Comparison of ENCODE assay signal across 8 cellular contexts in the genomic region with DNA sequence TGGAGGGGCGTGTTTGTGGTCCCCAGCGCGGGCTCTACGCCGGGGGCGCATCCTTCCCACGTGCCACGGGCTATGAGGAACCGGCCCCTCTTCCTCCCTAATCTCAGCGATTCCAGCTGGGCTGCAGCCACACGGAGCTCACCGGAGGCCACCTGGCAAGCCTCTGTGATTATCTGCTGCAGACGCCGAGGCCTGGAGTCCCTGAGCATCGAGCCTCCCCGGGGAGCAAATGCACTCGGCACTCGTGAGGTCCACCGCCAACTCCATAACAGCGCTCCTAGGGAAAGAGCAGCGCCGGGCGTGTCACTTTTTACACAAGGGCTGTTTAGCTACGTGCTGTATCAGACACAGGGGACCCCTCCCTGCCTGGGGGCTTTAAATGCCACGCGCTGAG.
DNase-seq lines count a peak whose midpoint lies in the region; ATAC-seq and TF ChIP-seq lines count a peak whose summit lies in the region.

No MANE protein-coding gene starts in this region.

- H3K36me3 Mint-ChIP-seq in activated naive CD4-positive, alpha-beta T cell treated with anti-CD3 and anti-CD28 coated beads, Interleukin-2, amount 50 U/mL, for 72 hours = no peaks in the 10 kb centered on the region

- H3K27ac Mint-ChIP-seq in activated naive CD4-positive, alpha-beta T cell treated with anti-CD3 and anti-CD28 coated beads, Interleukin-2, amount 50 U/mL, for 72 hours = no peak overlapping the region

- no peaks in the 10 kb centered on the region for H3K9me3 Mint-ChIP-seq in activated naive CD4-positive, alpha-beta T cell treated with anti-CD3 and anti-CD28 coated beads, Interleukin-2, amount 50 U/mL, for 72 hours

- peak overlapping the region; percentile 20 for H3K4me3 ChIP-seq in retinal pigment epithelial cell (ENCODE audit: low read length)

- DNase-seq in NCI-H82 (lab: John Stamatoyannopoulos, UW) (peak; percentile 68), NCI-H82 treated with DMSO at 0.1 percent for 48 hours (lab: John Stamatoyannopoulos, UW; ENCODE audit: unreplicated experiment) (no peak), NCI-H1417 (lab: John Stamatoyannopoulos, UW) (peak; percentile 88 to 91 (median 89)), retinal pigment epithelial cell (ENCODE audit: low read depth) (no peak), KG1 (lab: John Stamatoyannopoulos, UW) (no peak), kidney glomerular epithelial cell (lab: John Stamatoyannopoulos, UW) (no peak)
- DNase-seq in activated naive CD4-positive, alpha-beta T cell treated with anti-CD3 and anti-CD28 coated beads, Interleukin-2, amount 50 U/mL, for 72 hours (ENCODE audit: low spot score in 2 of 2) = no peak

- no peak for TF ChIP-seq CTCF in retinal pigment epithelial cell (conservative IDR thresholded peaks at IDR 0.05; ENCODE audit: low read depth, low read length)

- ATAC-seq in activated naive CD4-positive, alpha-beta T cell treated with anti-CD3 and anti-CD28 coated beads, Interleukin-2, amount 50 U/mL, for 72 hours = peak; percentile 32 to 41
- no peak for ATAC-seq in HG03571 (IDR thresholded peaks at IDR 0.05; ENCODE audit: unreplicated experiment)

Comparison
In these comparisons a context has a peak if more than half of its experiments do, and no peak if none do; other contexts are left out.
1. DNase-seq: peak in NCI-H82 (single experiment) and NCI-H1417 (3 of 3); none in NCI-H82 treated with DMSO at 0.1 percent for 48 hours (single experiment), activated naive CD4-positive, alpha-beta T cell treated with anti-CD3 and anti-CD28 coated beads, Interleukin-2, amount 50 U/mL, for 72 hours (0 of 2), retinal pigment epithelial cell (single experiment), KG1 (single experiment) and kidney glomerular epithelial cell (single experiment).